22 cellular contexts compared by ENCODE assay signal in the genomic region with DNA sequence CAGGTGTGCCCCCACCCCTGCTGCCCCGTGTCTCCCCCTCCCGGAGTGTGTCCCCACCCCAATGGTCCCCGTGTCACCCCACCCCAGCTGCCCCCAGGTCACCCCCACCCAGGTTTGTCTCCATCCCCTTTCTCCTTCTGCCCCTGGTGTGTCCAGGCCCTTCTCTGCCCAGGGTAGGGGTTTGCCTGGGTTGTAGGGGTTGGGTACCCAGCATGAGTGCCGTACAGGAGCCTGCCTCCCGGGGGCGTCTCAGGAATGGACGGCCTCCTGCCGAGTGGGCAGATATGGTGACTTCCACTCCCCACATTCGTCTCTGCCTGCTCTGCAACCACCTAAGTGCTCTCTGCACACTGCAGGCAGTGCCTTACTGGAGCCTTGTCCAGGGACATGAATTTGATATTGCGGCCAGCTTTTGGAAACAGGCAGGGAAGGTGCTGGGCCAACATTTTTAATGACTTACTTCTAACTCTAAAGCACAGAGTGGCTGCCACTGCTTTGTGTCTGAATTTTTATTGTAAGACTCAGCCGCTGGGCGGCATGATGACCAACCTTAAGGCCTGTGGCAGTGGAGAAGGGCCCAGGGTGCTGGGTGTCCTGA. TPM values are rescaled to one million over a fixed set of nuclear protein-coding genes. Genes with fewer than 3 reads are reported as not detected.
A peak's percentile ranks its signal among the peaks of the same experiment; 100 is the strongest.
DNase-seq lines count a peak whose midpoint lies in the region; ATAC-seq, FAIRE-seq and TF ChIP-seq lines count a peak whose summit lies in the region.
"Had no signal": no experiment of that assay in that cellular context is flagged by ENCODE, and none has a peak within 500 bp of the region (broad histone marks: within the 10 kb centered on the region; RNA-seq: fewer than 3 reads in every experiment).

No MANE protein-coding gene starts in this region.

- no peaks in the 10 kb centered on the region for H3K79me2 ChIP-seq in HepG2 (ENCODE audit: insufficient read depth, low read length)
- H3K79me2 ChIP-seq in K562 (ENCODE audit: control insufficient read depth, insufficient read depth, low read length), result no peaks in the 10 kb centered on the region

- H3K36me3 ChIP-seq in right lobe of liver (no peaks in the 10 kb centered on the region), HepG2 (replicated peaks in 1 of 2; ENCODE audit: control insufficient read depth in 1 of 2, insufficient read depth in 2 of 2, low read length in 2 of 2) (0 out of 5 replicates have a peak, but pooled peaks cover 0 to 3% of the 10 kb centered on the region in 2 experiments), K562 (ENCODE audit: control insufficient read depth, insufficient read depth, low read length) (no peaks in the 10 kb centered on the region), neuronal stem cell (replicated peaks in 1 of 2; ENCODE audit: control insufficient read depth in 2 of 2, insufficient read depth in 2 of 2, low read length in 2 of 2) (peaks cover 0 to 11% of the 10 kb centered on the region in 2 donors), upper lobe of right lung (no peaks in the 10 kb centered on the region)
- H3K36me3 ChIP-seq: MG63 had no signal

- no peak for TF ChIP-seq RAD21 in HepG2 (CRISPR knock-in tag; IDR thresholded peaks at IDR 0.05)
- TF ChIP-seq RAD21 in K562 (CRISPR knock-in tag; conservative IDR thresholded peaks at IDR 0.05 in 1 of 2, IDR thresholded peaks at IDR 0.05 in 1 of 2), result no peak

- TF ChIP-seq CTCF in right lobe of liver (IDR thresholded peaks at IDR 0.05) (no peak), HepG2 (CRISPR knock-in tag; IDR thresholded peaks at IDR 0.05) (no peak), K562 (IDR thresholded peaks at IDR 0.05 in 2 of 3, conservative IDR thresholded peaks at IDR 0.05 in 1 of 3; ENCODE audit: insufficient read depth in 2 of 3, low read depth in 1 of 3, low read length in 3 of 3) (no peak), upper lobe of right lung (IDR thresholded peaks at IDR 0.05) (no peak)

- no peak overlapping the region for H2BK12ac ChIP-seq in neuronal stem cell (ENCODE audit: low read length)

- in situ Hi-C loops in HepG2 (cut with HindIII; ENCODE audit: extremely low pct_ligation_motif_present, low pct_unique_long_range_greater_than_20kb), result no loop called here
- in situ Hi-C loops in K562 (cut with MboI), result no loop called here

- peaks cover 12% of the 10 kb centered on the region for H3K79me1 ChIP-seq in neuronal stem cell (ENCODE audit: low read depth, low read length)

- no peak overlapping the region for H3K4ac ChIP-seq in neuronal stem cell (ENCODE audit: low read length)

- no peaks in the 10 kb centered on the region for H3K9me3 Mint-ChIP-seq in activated naive CD4-positive, alpha-beta T cell treated with anti-CD3 and anti-CD28 coated beads, Interleukin-2, amount 50 U/mL, for 72 hours
- H3K9me3 Mint-ChIP-seq: IgD-negative memory B cell had no signal

- no peaks in the 10 kb centered on the region for H3K27me3 ChIP-seq in right lobe of liver
- H3K27me3 ChIP-seq in HepG2 (ENCODE audit: control insufficient read depth in 1 of 2, insufficient read depth in 2 of 2, low read length in 2 of 2), result no peaks in the 10 kb centered on the region
- peaks cover 5 to 18% of the 10 kb centered on the region in 2 experiments; a peak in 4 of 5 replicates for H3K27me3 ChIP-seq in K562 (ENCODE audit: control insufficient read depth in 2 of 2, insufficient read depth in 2 of 2, low read length in 2 of 2)
- H3K27me3 ChIP-seq in neuronal stem cell (ENCODE audit: control insufficient read depth in 3 of 3, insufficient read depth in 3 of 3, low read depth in 1 of 3, low read length in 3 of 3), result no peaks in the 10 kb centered on the region
- H3K27me3 ChIP-seq in upper lobe of right lung, result no peaks in the 10 kb centered on the region
- H3K27me3 ChIP-seq: MG63, Peyer's patch had no signal

- peak overlapping the region; percentile 48 for H2BK5ac ChIP-seq in neuronal stem cell (ENCODE audit: low read length)

- peaks cover 0 to 4% of the 10 kb centered on the region in 2 donors for H3K36me3 Mint-ChIP-seq in activated naive CD4-positive, alpha-beta T cell treated with anti-CD3 and anti-CD28 coated beads, Interleukin-2, amount 50 U/mL, for 72 hours

- H2BK120ac ChIP-seq in neuronal stem cell (ENCODE audit: low read depth, low read length), result no peak overlapping the region

- no peaks in the 10 kb centered on the region for H3K9me1 ChIP-seq in K562 (ENCODE audit: control insufficient read depth, insufficient read depth, low read length)

- no peak overlapping the region for H3K27ac Mint-ChIP-seq in activated naive CD4-positive, alpha-beta T cell treated with anti-CD3 and anti-CD28 coated beads, Interleukin-2, amount 50 U/mL, for 72 hours
- H3K27ac Mint-ChIP-seq: IgD-negative memory B cell had no signal

- H2AK5ac ChIP-seq in neuronal stem cell (ENCODE audit: low read depth, low read length), result no peak overlapping the region

- H4K20me1 ChIP-seq in HepG2 (ENCODE audit: insufficient read depth, low read length) (no peaks in the 10 kb centered on the region; the same call in 1 of the 2 replicates), K562 (replicated peaks; ENCODE audit: control insufficient read depth, insufficient read depth, low read length) (no peaks in the 10 kb centered on the region; the same call in 1 of the 2 replicates)

- H3K4me3 ChIP-seq in right lobe of liver, result no peak overlapping the region
- no peak overlapping the region for H3K4me3 ChIP-seq in HepG2 (replicated peaks in 1 of 3; ENCODE audit: insufficient read depth in 1 of 3, low read depth in 2 of 3, low read length in 3 of 3)
- no peak overlapping the region for H3K4me3 ChIP-seq in K562
- H3K4me3 ChIP-seq in neuronal stem cell (ENCODE audit: low read length in 2 of 2), result no peak overlapping the region
- H3K4me3 ChIP-seq in upper lobe of right lung, result no peak overlapping the region
- H3K4me3 ChIP-seq: MG63, Peyer's patch had no signal

- H3K4me1 ChIP-seq in right lobe of liver (no peaks in the 10 kb centered on the region), HepG2 (ENCODE audit: insufficient read depth, low read length) (no peaks in the 10 kb centered on the region), K562 (replicated peaks in 1 of 2; ENCODE audit: control insufficient read depth in 2 of 2, insufficient read depth in 2 of 2, low read length in 2 of 2) (peaks cover 2 to 34% of the 10 kb centered on the region in 2 experiments; a peak in 3 of 5 replicates), neuronal stem cell (ENCODE audit: control insufficient read depth in 2 of 2, insufficient read depth in 1 of 2, low read depth in 1 of 2, low read length in 2 of 2) (peaks cover 7 to 8% of the 10 kb centered on the region in 2 donors), upper lobe of right lung (no peaks in the 10 kb centered on the region)
- H3K4me1 ChIP-seq: Peyer's patch had no signal

- H3K27ac ChIP-seq in right lobe of liver (no peak overlapping the region), HepG2 (ENCODE audit: extremely low read length, insufficient read depth, low read length) (no peak overlapping the region), K562 (ENCODE audit: extremely low read depth, low read depth, low read length) (no peak overlapping the region), neuronal stem cell (replicated peaks; ENCODE audit: low read length) (no peak overlapping the region), upper lobe of right lung (no peak overlapping the region)
- H3K27ac ChIP-seq: Peyer's patch had no signal

- TF ChIP-seq EP300 in HepG2 (IDR thresholded peaks at IDR 0.05; ENCODE audit: low read depth in 2 of 2, low read length in 2 of 2), result no peak
- no peak for TF ChIP-seq EP300 in HepG2 (CRISPR knock-in tag; IDR thresholded peaks at IDR 0.05; ENCODE audit: borderline replicate concordance)
- TF ChIP-seq EP300 in K562 (IDR thresholded peaks at IDR 0.05; ENCODE audit: low read length), result no peak

- ATAC-seq in right lobe of liver, result no peak
- ATAC-seq in HepG2, result no peak; the same call in 2 of the 3 replicates
- ATAC-seq in K562, result 0 out of 3 replicates have a peak, but pooled peaks have one; percentile 5
- no peak for ATAC-seq in upper lobe of right lung
- no peak for ATAC-seq in activated naive CD4-positive, alpha-beta T cell treated with anti-CD3 and anti-CD28 coated beads, Interleukin-2, amount 50 U/mL, for 72 hours

- no peak overlapping the region for H2BK15ac ChIP-seq in neuronal stem cell (ENCODE audit: low read length)

- H3K4me2 ChIP-seq in HepG2 (ENCODE audit: low read depth, low read length), result no peak overlapping the region
- no peak overlapping the region for H3K4me2 ChIP-seq in K562 (ENCODE audit: insufficient read depth, low read length)
- no peak overlapping the region for H3K4me2 ChIP-seq in neuronal stem cell (ENCODE audit: insufficient read depth, low read length, poor library complexity, severe bottlenecking)
- H3K4me2 ChIP-seq: SK-N-SH had no signal

- H2AFZ ChIP-seq in HepG2 (ENCODE audit: low read length), result no peak overlapping the region
- no peak overlapping the region for H2AFZ ChIP-seq in K562 (ENCODE audit: low read depth, low read length)
- no peak overlapping the region for H2AFZ ChIP-seq in neuronal stem cell (ENCODE audit: low read length)

- CTCF ChIA-PET in HepG2 (lab: Yijun Ruan, JAX; ENCODE audit: low intra/inter-chr PET ratio, low total read pairs), result no interaction called here
- CTCF ChIA-PET in K562 (lab: Yijun Ruan, JAX; ENCODE audit: low intra/inter-chr PET ratio), result no interaction called here

- TF ChIP-seq POLR2A in right lobe of liver (IDR thresholded peaks at IDR 0.05) (no peak), HepG2 (IDR thresholded peaks at IDR 0.05; ENCODE audit: insufficient read depth in 1 of 2, low read depth in 2 of 2, low read length in 2 of 2) (no peak), K562 (conservative IDR thresholded peaks at IDR 0.05) (no peak)

- peak in 2 of 3 donors; percentile 29 to 36 for DNase-seq in right lobe of liver
- no peak for DNase-seq in HepG2 (ENCODE audit: low spot score)
- DNase-seq in K562 (ENCODE audit: extremely low read depth in 1 of 4, low spot score in 3 of 4), result no peak
- DNase-seq in neuronal stem cell (ENCODE audit: low spot score), result no peak
- peak; percentile 40 for DNase-seq in upper lobe of right lung
- DNase-seq in NCI-H345 treated with DMSO at 0.1 percent for 48 hours (lab: John Stamatoyannopoulos, UW; ENCODE audit: unreplicated experiment), result no peak
- DNase-seq in activated T-cell treated with anti-CD3 and anti-CD28 coated beads for 4 hours, result no peak
- DNase-seq in activated naive CD4-positive, alpha-beta T cell treated with anti-CD3 and anti-CD28 coated beads, Interleukin-2, amount 50 U/mL, for 72 hours (ENCODE audit: low spot score in 2 of 2), result no peak
- DNase-seq: Kasumi-1, MG63, NCI-H1092, NCI-H1436 treated with DMSO at 0.1 percent for 48 hours, NCI-H2029 treated with DMSO at 0.1 percent for 48 hours, NCI-H2171, SHP77, SK-N-SH had no signal

- H4K8ac ChIP-seq in neuronal stem cell (ENCODE audit: low read depth, low read length), result no peak overlapping the region

- H3K18ac ChIP-seq in neuronal stem cell (ENCODE audit: low read length), result peak overlapping the region; percentile 13

- intact Hi-C loops in right lobe of liver (cut with DNase I), result no loop called here
- intact Hi-C loops in HepG2 (cut with micrococcal nuclease; ENCODE audit: unreplicated experiment), result no loop called here
- intact Hi-C loops in K562 (cut with micrococcal nuclease), result no loop called here
- intact Hi-C loops in upper lobe of right lung (cut with DNase I), result no loop called here

- FAIRE-seq in HepG2 (lab: Jason Lieb, UNC), result no peak
- no peak for FAIRE-seq in K562 (lab: Jason Lieb, UNC)
- FAIRE-seq: D721Med, GM12891 had no signal

- no peak overlapping the region for H3K14ac ChIP-seq in neuronal stem cell (ENCODE audit: low read length)

- BruUV-seq in HepG2 (replicated peaks; lab: Mats Ljungman, UMichigan), result no TSS peak
- BruUV-seq in K562 (replicated peaks; lab: Mats Ljungman, UMichigan), result no TSS peak

- 80% methylated on average over 1 of the region's 12 CpGs for WGBS in right lobe of liver (ENCODE audit: insufficient coverage, low coverage, low lambda C conversion rate, missing lambda C conversion rate)
- WGBS in HepG2 (ENCODE audit: low lambda C conversion rate), result 94% methylated on average over 10 of the region's 12 CpGs
- WGBS in K562 (ENCODE audit: insufficient coverage, low coverage, missing lambda C conversion rate), result 61% methylated on average over 9 of the region's 12 CpGs
- no CpG with 5 or more reads among the region's 12 CpGs for WGBS in neuronal stem cell (ENCODE audit: extremely low coverage in 2 of 2, insufficient read length in 2 of 2, insufficient replicate concordance in 1 of 2), 2 donors

- H3K23ac ChIP-seq in neuronal stem cell (ENCODE audit: low read depth, low read length, poor library complexity), result peak overlapping the region; percentile 80

- H3K9ac ChIP-seq in HepG2 (ENCODE audit: insufficient read depth, low read depth, low read length) (no peak overlapping the region), K562 (ENCODE audit: insufficient read depth in 1 of 2, low read depth in 2 of 2, low read length in 2 of 2) (no peak overlapping the region), neuronal stem cell (ENCODE audit: low read depth, low read length, poor library complexity) (no peak overlapping the region)
- H3K9ac ChIP-seq: SK-N-SH had no signal

- POLR2A ChIA-PET in HepG2 (lab: Yijun Ruan, JAX), result no interaction called here
- POLR2A ChIA-PET in K562 (lab: Yijun Ruan, JAX), result interaction anchor here (0.8 to 1.0 kb wide), 2 partner anchors 9 to 10 kb away, joined by 3 to 4 read pairs; no protein-coding TSS in a partner anchor

- H4K91ac ChIP-seq in neuronal stem cell (ENCODE audit: low read depth, low read length, poor library complexity), result no peak overlapping the region

- H3K9me3 ChIP-seq in right lobe of liver (no peaks in the 10 kb centered on the region), HepG2 (ENCODE audit: low read length) (no peaks in the 10 kb centered on the region), K562 (replicated peaks; ENCODE audit: control insufficient read depth, insufficient read depth, low read depth, low read length) (no peaks in the 10 kb centered on the region), neuronal stem cell (replicated peaks in 1 of 2; ENCODE audit: control insufficient read depth in 2 of 2, insufficient read depth in 1 of 2, low read depth in 1 of 2, low read length in 2 of 2) (no peaks in the 10 kb centered on the region), upper lobe of right lung (no peaks in the 10 kb centered on the region)
- H3K9me3 ChIP-seq: MG63, Peyer's patch, SK-N-SH had no signal

RNA-seq across cellular contexts. Expression of gene LRRC14B, which starts 6.7 kb away (rescaled TPM):
- total RNA-seq in right lobe of liver (not detected), HepG2 (2016; rRNA removed; fragmentation: Illumina TruSeq; extraction: Trizol) (not detected in 2 replicates), K562 (2014; rRNA removed) (not detected in 2 replicates), K562 (2014; rRNA removed; fragmentation: Illumina TruSeq; extraction: Trizol) (not detected in 2 replicates), K562 (2015; rRNA removed; fragmentation: Illumina TruSeq; extraction: Trizol) (not detected in 2 replicates), K562 (2021) (not detected in 2 replicates), upper lobe of right lung (not detected)
- total RNA-seq in HepG2 (2016; cell fraction: cytosol; rRNA removed; fragmentation: Illumina TruSeq; extraction: Trizol; ENCODE audit: low read depth), result not detected in 2 replicates
- total RNA-seq in HepG2 (2016; cell fraction: insoluble cytoplasmic fraction; rRNA removed; fragmentation: Illumina TruSeq; extraction: Trizol), result not detected in 2 replicates
- not detected in 2 replicates for total RNA-seq in HepG2 (2016; cell fraction: membrane; rRNA removed; fragmentation: Illumina TruSeq; extraction: Trizol)
- not detected in 2 replicates for total RNA-seq in HepG2 (2016; cell fraction: nucleus; rRNA removed; fragmentation: Illumina TruSeq; extraction: Trizol)
- polyA plus RNA-seq in HepG2 (2011; rRNA removed) (not detected in 2 replicates), K562 (2011; rRNA removed) (not detected in 2 replicates), K562 (2014; fragmentation: Illumina TruSeq; extraction: Trizol) (not detected in 2 replicates), K562 (2014; fragmentation: Nextera tagmentation; extraction: Ambion mirVana) (not detected), K562 (2014; rRNA removed) (not detected in 2 replicates)
- not detected in 2 replicates for polyA plus RNA-seq in HepG2 (2011; cell fraction: cytosol; rRNA removed)
- not detected in 2 replicates for polyA plus RNA-seq in HepG2 (2011; cell fraction: nucleus; rRNA removed)
- polyA plus RNA-seq in HepG2 (2012), result not detected in 2 replicates
- not detected in 2 replicates for polyA plus RNA-seq in HepG2 (2016; cell fraction: cytosol; fragmentation: Illumina TruSeq; extraction: Trizol; ENCODE audit: low read depth)
- polyA plus RNA-seq in HepG2 (2016; cell fraction: insoluble cytoplasmic fraction; fragmentation: Illumina TruSeq; extraction: Trizol; ENCODE audit: low read depth), result not detected in 2 replicates
- polyA plus RNA-seq in HepG2 (2016; cell fraction: membrane; fragmentation: Illumina TruSeq; extraction: Trizol; ENCODE audit: low read depth), result not detected in 2 replicates
- polyA plus RNA-seq in HepG2 (2016; cell fraction: nucleus; fragmentation: Illumina TruSeq; extraction: Trizol; ENCODE audit: insufficient read depth, low read depth), result not detected in 2 replicates
- polyA minus RNA-seq in HepG2 (2011; rRNA and poly(A)+ RNA removed; ENCODE audit: low replicate concordance), result 0.14 TPM in 1 of 2 replicates, not detected in the other
- polyA minus RNA-seq in HepG2 (2011; cell fraction: cytosol; rRNA and poly(A)+ RNA removed), result not detected in 2 replicates
- not detected in 2 replicates for polyA minus RNA-seq in HepG2 (2011; cell fraction: nucleus; rRNA and poly(A)+ RNA removed)
- total RNA-seq in K562 (2011; cell fraction: chromatin; rRNA removed; ENCODE audit: low replicate concordance), result not detected in 2 replicates
- not detected in 2 replicates for total RNA-seq in K562 (2011; cell fraction: nucleolus; rRNA removed)
- total RNA-seq in K562 (2011; cell fraction: nucleoplasm; rRNA removed), result not detected in 2 replicates
- not detected in 2 replicates for polyA plus RNA-seq in K562 (2011; cell fraction: cytosol; rRNA removed)
- polyA plus RNA-seq in K562 (2011; cell fraction: nucleus; rRNA removed), result not detected in 2 replicates
- polyA plus RNA-seq in K562 (2012), result not detected in 2 replicates
- polyA minus RNA-seq in K562 (2011; rRNA and poly(A)+ RNA removed), result not detected in 2 replicates
- not detected in 2 replicates for polyA minus RNA-seq in K562 (2011; cell fraction: cytosol; rRNA and poly(A)+ RNA removed)
- polyA minus RNA-seq in K562 (2011; cell fraction: nucleus; rRNA and poly(A)+ RNA removed), result not detected in 2 replicates
- 0.03 TPM for polyA plus RNA-seq in neuronal stem cell (2013, experiment 1 of 2)
- polyA plus RNA-seq in neuronal stem cell (2013, experiment 2 of 2), result not detected
- total RNA-seq in activated naive CD4-positive, alpha-beta T cell treated with anti-CD3 and anti-CD28 coated beads, Interleukin-2, amount 50 U/mL, for 72 hours, result under 1 TPM in 1 of 2 donors, not detected in 1; 0.16 TPM
- total RNA-seq: H4, NCI-H460, Peyer's patch had no signal
- polyA plus RNA-seq: IgD-negative memory B cell, SK-N-SH had no signal

RNA-seq across cellular contexts. Expression of gene CCDC127, which starts 20.0 kb away (rescaled TPM):
- total RNA-seq in right lobe of liver (1 to 10 TPM; 1.2 to 3.6 (median 2.2) TPM), HepG2 (2016; rRNA removed; fragmentation: Illumina TruSeq; extraction: Trizol) (2.8 and 4.3 TPM in 2 replicates), K562 (2014; rRNA removed) (3.1 and 3.8 TPM in 2 replicates), K562 (2014; rRNA removed; fragmentation: Illumina TruSeq; extraction: Trizol) (3.2 and 3.6 TPM in 2 replicates), K562 (2015; rRNA removed; fragmentation: Illumina TruSeq; extraction: Trizol) (3.2 and 3.8 TPM in 2 replicates), K562 (2021) (4.3 and 4.5 TPM in 2 replicates), upper lobe of right lung (5.5 TPM)
- total RNA-seq in HepG2 (2016; cell fraction: cytosol; rRNA removed; fragmentation: Illumina TruSeq; extraction: Trizol; ENCODE audit: low read depth), result 1.0 and 1.3 TPM in 2 replicates
- 2.2 and 4.2 TPM in 2 replicates for total RNA-seq in HepG2 (2016; cell fraction: insoluble cytoplasmic fraction; rRNA removed; fragmentation: Illumina TruSeq; extraction: Trizol)
- 1.4 and 2.0 TPM in 2 replicates for total RNA-seq in HepG2 (2016; cell fraction: membrane; rRNA removed; fragmentation: Illumina TruSeq; extraction: Trizol)
- total RNA-seq in HepG2 (2016; cell fraction: nucleus; rRNA removed; fragmentation: Illumina TruSeq; extraction: Trizol), result 3.4 and 4.3 TPM in 2 replicates
- polyA plus RNA-seq in HepG2 (2011; rRNA removed) (2.9 and 3.7 TPM in 2 replicates), K562 (2011; rRNA removed) (3.0 and 4.1 TPM in 2 replicates), K562 (2014; fragmentation: Illumina TruSeq; extraction: Trizol) (2.7 and 2.9 TPM in 2 replicates), K562 (2014; fragmentation: Nextera tagmentation; extraction: Ambion mirVana) (1 to 10 TPM; 4.4 to 4.5 TPM), K562 (2014; rRNA removed) (2.8 and 4.2 TPM in 2 replicates)
- polyA plus RNA-seq in HepG2 (2011; cell fraction: cytosol; rRNA removed), result 2.6 and 3.2 TPM in 2 replicates
- 4.9 and 6.4 TPM in 2 replicates for polyA plus RNA-seq in HepG2 (2011; cell fraction: nucleus; rRNA removed)
- 5.0 and 5.2 TPM in 2 replicates for polyA plus RNA-seq in HepG2 (2012)
- polyA plus RNA-seq in HepG2 (2016; cell fraction: cytosol; fragmentation: Illumina TruSeq; extraction: Trizol; ENCODE audit: low read depth), result 0.50 and 0.51 TPM in 2 replicates
- 1.8 and 2.3 TPM in 2 replicates for polyA plus RNA-seq in HepG2 (2016; cell fraction: insoluble cytoplasmic fraction; fragmentation: Illumina TruSeq; extraction: Trizol; ENCODE audit: low read depth)
- polyA plus RNA-seq in HepG2 (2016; cell fraction: membrane; fragmentation: Illumina TruSeq; extraction: Trizol; ENCODE audit: low read depth), result 0.66 and 0.68 TPM in 2 replicates
- polyA plus RNA-seq in HepG2 (2016; cell fraction: nucleus; fragmentation: Illumina TruSeq; extraction: Trizol; ENCODE audit: insufficient read depth, low read depth), result 8.7 and 9.9 TPM in 2 replicates
- polyA minus RNA-seq in HepG2 (2011; rRNA and poly(A)+ RNA removed; ENCODE audit: low replicate concordance), result 2.8 and 7.8 TPM in 2 replicates
- polyA minus RNA-seq in HepG2 (2011; cell fraction: cytosol; rRNA and poly(A)+ RNA removed), result 2.0 TPM in 2 replicates
- 6.7 and 8.1 TPM in 2 replicates for polyA minus RNA-seq in HepG2 (2011; cell fraction: nucleus; rRNA and poly(A)+ RNA removed)
- total RNA-seq in K562 (2011; cell fraction: chromatin; rRNA removed; ENCODE audit: low replicate concordance), result 14.4 and 16.8 TPM in 2 replicates
- total RNA-seq in K562 (2011; cell fraction: nucleolus; rRNA removed), result 9.2 and 9.5 TPM in 2 replicates
- total RNA-seq in K562 (2011; cell fraction: nucleoplasm; rRNA removed), result 12.6 and 16.5 TPM in 2 replicates
- polyA plus RNA-seq in K562 (2011; cell fraction: cytosol; rRNA removed), result 2.8 and 3.1 TPM in 2 replicates
- 4.0 and 4.3 TPM in 2 replicates for polyA plus RNA-seq in K562 (2011; cell fraction: nucleus; rRNA removed)
- polyA plus RNA-seq in K562 (2012), result 3.4 and 4.8 TPM in 2 replicates
- 3.9 and 4.0 TPM in 2 replicates for polyA minus RNA-seq in K562 (2011; rRNA and poly(A)+ RNA removed)
- 1.1 and 3.1 TPM in 2 replicates for polyA minus RNA-seq in K562 (2011; cell fraction: cytosol; rRNA and poly(A)+ RNA removed)
- polyA minus RNA-seq in K562 (2011; cell fraction: nucleus; rRNA and poly(A)+ RNA removed), result 6.7 and 9.2 TPM in 2 replicates
- polyA plus RNA-seq in neuronal stem cell (2013, experiment 1 of 2), result 5.2 TPM
- 5.1 TPM for polyA plus RNA-seq in neuronal stem cell (2013, experiment 2 of 2)
- total RNA-seq in activated naive CD4-positive, alpha-beta T cell treated with anti-CD3 and anti-CD28 coated beads, Interleukin-2, amount 50 U/mL, for 72 hours, result 1 to 10 TPM; 6.1 to 7.3 TPM

RNA-seq across cellular contexts. Expression of gene SDHA, which starts 20.1 kb away (rescaled TPM):
- total RNA-seq in right lobe of liver (100 to 1,000 TPM; 165 to 223 (median 188) TPM), HepG2 (2016; rRNA removed; fragmentation: Illumina TruSeq; extraction: Trizol) (192 and 240 TPM in 2 replicates), K562 (2014; rRNA removed) (103 and 146 TPM in 2 replicates), K562 (2014; rRNA removed; fragmentation: Illumina TruSeq; extraction: Trizol) (130 TPM in 2 replicates), K562 (2015; rRNA removed; fragmentation: Illumina TruSeq; extraction: Trizol) (113 and 115 TPM in 2 replicates), K562 (2021) (185 and 191 TPM in 2 replicates), upper lobe of right lung (94.0 TPM)
- 42.0 and 46.9 TPM in 2 replicates for total RNA-seq in HepG2 (2016; cell fraction: cytosol; rRNA removed; fragmentation: Illumina TruSeq; extraction: Trizol; ENCODE audit: low read depth)
- 168 and 247 TPM in 2 replicates for total RNA-seq in HepG2 (2016; cell fraction: insoluble cytoplasmic fraction; rRNA removed; fragmentation: Illumina TruSeq; extraction: Trizol)
- total RNA-seq in HepG2 (2016; cell fraction: membrane; rRNA removed; fragmentation: Illumina TruSeq; extraction: Trizol), result 52.9 and 56.5 TPM in 2 replicates
- total RNA-seq in HepG2 (2016; cell fraction: nucleus; rRNA removed; fragmentation: Illumina TruSeq; extraction: Trizol), result 141 and 179 TPM in 2 replicates
- polyA plus RNA-seq in HepG2 (2011; rRNA removed) (156 and 185 TPM in 2 replicates), K562 (2011; rRNA removed) (130 and 203 TPM in 2 replicates), K562 (2014; fragmentation: Illumina TruSeq; extraction: Trizol) (146 and 152 TPM in 2 replicates), K562 (2014; fragmentation: Nextera tagmentation; extraction: Ambion mirVana) (100 to 1,000 TPM in 1 of 2 experiments, 10 to 100 TPM in 1; 82.9 to 136 TPM), K562 (2014; rRNA removed) (112 and 118 TPM in 2 replicates)
- polyA plus RNA-seq in HepG2 (2011; cell fraction: cytosol; rRNA removed), result 110 and 117 TPM in 2 replicates
- polyA plus RNA-seq in HepG2 (2011; cell fraction: nucleus; rRNA removed), result 108 and 110 TPM in 2 replicates
- 146 and 185 TPM in 2 replicates for polyA plus RNA-seq in HepG2 (2012)
- 12.6 and 16.7 TPM in 2 replicates for polyA plus RNA-seq in HepG2 (2016; cell fraction: cytosol; fragmentation: Illumina TruSeq; extraction: Trizol; ENCODE audit: low read depth)
- polyA plus RNA-seq in HepG2 (2016; cell fraction: insoluble cytoplasmic fraction; fragmentation: Illumina TruSeq; extraction: Trizol; ENCODE audit: low read depth), result 131 and 149 TPM in 2 replicates
- polyA plus RNA-seq in HepG2 (2016; cell fraction: membrane; fragmentation: Illumina TruSeq; extraction: Trizol; ENCODE audit: low read depth), result 23.0 and 24.9 TPM in 2 replicates
- polyA plus RNA-seq in HepG2 (2016; cell fraction: nucleus; fragmentation: Illumina TruSeq; extraction: Trizol; ENCODE audit: insufficient read depth, low read depth), result 181 and 200 TPM in 2 replicates
- polyA minus RNA-seq in HepG2 (2011; rRNA and poly(A)+ RNA removed; ENCODE audit: low replicate concordance), result 514 and 684 TPM in 2 replicates
- polyA minus RNA-seq in HepG2 (2011; cell fraction: cytosol; rRNA and poly(A)+ RNA removed), result 123 and 151 TPM in 2 replicates
- 128 and 143 TPM in 2 replicates for polyA minus RNA-seq in HepG2 (2011; cell fraction: nucleus; rRNA and poly(A)+ RNA removed)
- total RNA-seq in K562 (2011; cell fraction: chromatin; rRNA removed; ENCODE audit: low replicate concordance), result 341 and 368 TPM in 2 replicates
- 192 and 207 TPM in 2 replicates for total RNA-seq in K562 (2011; cell fraction: nucleolus; rRNA removed)
- 270 and 283 TPM in 2 replicates for total RNA-seq in K562 (2011; cell fraction: nucleoplasm; rRNA removed)
- 161 and 178 TPM in 2 replicates for polyA plus RNA-seq in K562 (2011; cell fraction: cytosol; rRNA removed)
- polyA plus RNA-seq in K562 (2011; cell fraction: nucleus; rRNA removed), result 237 and 251 TPM in 2 replicates
- polyA plus RNA-seq in K562 (2012), result 132 and 206 TPM in 2 replicates
- polyA minus RNA-seq in K562 (2011; rRNA and poly(A)+ RNA removed), result 238 and 274 TPM in 2 replicates
- 120 and 160 TPM in 2 replicates for polyA minus RNA-seq in K562 (2011; cell fraction: cytosol; rRNA and poly(A)+ RNA removed)
- 141 and 182 TPM in 2 replicates for polyA minus RNA-seq in K562 (2011; cell fraction: nucleus; rRNA and poly(A)+ RNA removed)
- polyA plus RNA-seq in neuronal stem cell (2013, experiment 1 of 2), result 60.5 TPM
- 67.5 TPM for polyA plus RNA-seq in neuronal stem cell (2013, experiment 2 of 2)
- 100 to 1,000 TPM; 156 to 198 TPM for total RNA-seq in activated naive CD4-positive, alpha-beta T cell treated with anti-CD3 and anti-CD28 coated beads, Interleukin-2, amount 50 U/mL, for 72 hours

Comparison
In these comparisons a context has a peak if more than half of its experiments do, and no peak if none do; other contexts are left out.
1. DNase-seq: peak in right lobe of liver (2 of 3) and upper lobe of right lung (single experiment); none in HepG2 (single experiment), K562 (0 of 4), neuronal stem cell (single experiment), NCI-H345 treated with DMSO at 0.1 percent for 48 hours (single experiment), activated T-cell treated with anti-CD3 and anti-CD28 coated beads for 4 hours (single experiment) and activated naive CD4-positive, alpha-beta T cell treated with anti-CD3 and anti-CD28 coated beads, Interleukin-2, amount 50 U/mL, for 72 hours (0 of 2).